ENCODE assay signal across 28 cellular contexts in the genomic region with DNA sequence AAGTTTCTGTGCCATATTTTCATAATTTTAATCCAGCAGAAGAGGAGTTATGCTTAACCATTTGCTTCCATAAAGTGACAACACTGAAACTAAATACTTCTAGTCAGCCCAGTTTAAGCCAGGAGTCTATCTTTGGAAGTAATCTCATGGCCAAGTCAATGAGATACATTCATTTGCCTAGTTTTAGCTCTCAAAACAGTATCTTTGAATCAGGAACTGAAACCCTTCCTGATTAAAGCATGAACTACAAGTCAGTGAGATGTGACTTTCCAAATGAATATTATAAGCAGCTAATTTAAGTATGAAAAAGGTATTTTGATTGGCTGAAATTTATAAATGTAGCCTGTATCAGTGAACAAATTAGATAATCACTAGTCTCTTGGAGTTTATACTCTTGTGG.
A peak's percentile ranks its signal among the peaks of the same experiment; 100 is the strongest.
DNase-seq lines count a peak whose midpoint lies in the region; ATAC-seq, FAIRE-seq and TF ChIP-seq lines count a peak whose summit lies in the region.
"Had no signal": no experiment of that assay in that cellular context is flagged by ENCODE, and none has a peak within 500 bp of the region (broad histone marks: within the 10 kb centered on the region; RNA-seq: fewer than 3 reads in every experiment).

No MANE protein-coding gene starts in this region.

- H3K36me3 ChIP-seq in keratinocyte (ENCODE audit: control insufficient read depth in 2 of 2, extremely low read depth in 1 of 2, insufficient read depth in 2 of 2, low read length in 2 of 2), result no peaks in the 10 kb centered on the region
- H3K36me3 ChIP-seq in naive thymus-derived CD4-positive, alpha-beta T cell (ENCODE audit: control insufficient read depth in 2 of 3, insufficient read depth in 3 of 3, low read length in 3 of 3), result no peaks in the 10 kb centered on the region
- H3K36me3 ChIP-seq: ascending aorta; BLaER1 treated with 17β-estradiol and CSF1 and Interleukin-3, amounts not matched to agents 10 nM and 100 nM; prostate gland; sigmoid colon; tibial nerve; WERI-Rb-1 had no signal

- H3K27ac ChIP-seq in keratinocyte (ENCODE audit: control insufficient read depth, insufficient read depth, low read length), result no peak overlapping the region
- no peak overlapping the region for H3K27ac ChIP-seq in naive thymus-derived CD4-positive, alpha-beta T cell (ENCODE audit: low read depth, low read length)
- H3K27ac ChIP-seq: ascending aorta; BLaER1 treated with 17β-estradiol and CSF1 and Interleukin-3, amounts not matched to agents 10 nM and 100 nM; prostate gland; sigmoid colon; tibial nerve; WERI-Rb-1 had no signal

- H2AFZ ChIP-seq in keratinocyte (ENCODE audit: control insufficient read depth, low read length), result peak overlapping the region; percentile 22

- no peak for TF ChIP-seq CTCF in keratinocyte (optimal IDR thresholded peaks at IDR 0.05 in 1 of 3, IDR thresholded peaks at IDR 0.05 in 1 of 3, conservative IDR thresholded peaks at IDR 0.05 in 1 of 3; ENCODE audit: extremely low read depth in 1 of 3, insufficient read depth in 2 of 3, low read length in 3 of 3)

- no peaks in the 10 kb centered on the region for H3K27me3 Mint-ChIP-seq in naive thymus-derived CD4-positive, alpha-beta T cell
- H3K27me3 Mint-ChIP-seq in activated CD4-positive, alpha-beta T cell treated with anti-CD3 and anti-CD28 coated beads, Interleukin-2, amount 10 ng/mL, durations not matched to agents 24 days and 14 days, result no peaks in the 10 kb centered on the region
- H3K27me3 Mint-ChIP-seq: activated naive CD8-positive, alpha-beta T cell had no signal

- no peaks in the 10 kb centered on the region for H3K79me2 ChIP-seq in keratinocyte (ENCODE audit: control insufficient read depth, insufficient read depth, low read length)

- no peak overlapping the region for H3K4me2 ChIP-seq in keratinocyte (ENCODE audit: control insufficient read depth, extremely low read depth, insufficient read depth, low read depth, low read length)
- H3K4me2 ChIP-seq: BLaER1 treated with 17β-estradiol and CSF1 and Interleukin-3, amounts not matched to agents 10 nM and 100 nM had no signal

- H3K27ac Mint-ChIP-seq in naive thymus-derived CD4-positive, alpha-beta T cell, result no peak overlapping the region
- no peak overlapping the region for H3K27ac Mint-ChIP-seq in activated CD4-positive, alpha-beta T cell treated with anti-CD3 and anti-CD28 coated beads, Interleukin-2, amount 10 ng/mL, durations not matched to agents 24 days and 14 days
- H3K27ac Mint-ChIP-seq: activated naive CD8-positive, alpha-beta T cell; activated T-helper 2 cell treated with anti-CD3 and anti-CD28 coated beads, Interferon-gamma antibody, Interleukin-2, Interleukin-4, amounts not matched to agents 10 μg/mL and 5 μg/mL and 100 μg/mL, durations not matched to agents 14 hours and 24 hours and 36 hours; T-helper 2 cell treated with Interferon-gamma antibody and Interleukin-4, amounts not matched to agents 5 μg/mL and 100 μg/mL, for 36 hours had no signal

- CTCF ChIA-PET in naive thymus-derived CD4-positive, alpha-beta T cell (lab: Charles Lee), result no interaction called here

- H3K4me1 ChIP-seq in keratinocyte (ENCODE audit: control insufficient read depth, extremely low read depth, insufficient read depth, low read length), result no peaks in the 10 kb centered on the region
- H3K4me1 ChIP-seq in naive thymus-derived CD4-positive, alpha-beta T cell (ENCODE audit: control insufficient read depth in 2 of 2, insufficient read depth in 2 of 2, low read length in 2 of 2), result no peaks in the 10 kb centered on the region
- H3K4me1 ChIP-seq: ascending aorta; BLaER1 treated with 17β-estradiol and CSF1 and Interleukin-3, amounts not matched to agents 10 nM and 100 nM; prostate gland; sigmoid colon; tibial nerve had no signal

- FAIRE-seq in keratinocyte (lab: Jason Lieb, UNC) (no peak), H54 (lab: Jason Lieb, UNC) (no peak)

- no peak overlapping the region for H3K9ac ChIP-seq in keratinocyte (ENCODE audit: control insufficient read depth, extremely low read depth, insufficient read depth, low read length)
- H3K9ac ChIP-seq: BLaER1 treated with 17β-estradiol and CSF1 and Interleukin-3, amounts not matched to agents 10 nM and 100 nM had no signal

- DNase-seq in keratinocyte (ENCODE audit: low read depth, low spot score) (no peak), kidney glomerular epithelial cell (lab: John Stamatoyannopoulos, UW) (no peak), H54 (ENCODE audit: insufficient read length, low spot score) (no peak)
- DNase-seq in naive thymus-derived CD4-positive, alpha-beta T cell, result no peak
- DNase-seq in activated CD4-positive, alpha-beta T cell treated with anti-CD3 and anti-CD28 coated beads, Interleukin-2, amount 10 ng/mL, durations not matched to agents 24 days and 14 days, result no peak
- DNase-seq: activated CD8-positive, alpha-beta memory T cell treated with anti-CD3 and anti-CD28 coated beads, Interleukin-2, amount 50 U/mL, for 48 hours; COR-L47; DMS79; glutamatergic neuron; H7; kidney; NCI-H2081; OCI-M1; sigmoid colon; stimulated activated CD4-positive, alpha-beta T cell treated with anti-CD3 and anti-CD28 coated beads, Interleukin-15, amount 100 ng/mL, for 24 hours; WERI-Rb-1 had no signal

- no peaks in the 10 kb centered on the region for H3K27me3 ChIP-seq in keratinocyte (ENCODE audit: control insufficient read depth, extremely low read depth, insufficient read depth, low read length)
- H3K27me3 ChIP-seq in naive thymus-derived CD4-positive, alpha-beta T cell (ENCODE audit: control insufficient read depth in 2 of 2, insufficient read depth in 2 of 2, low read length in 2 of 2), result no peaks in the 10 kb centered on the region
- H3K27me3 ChIP-seq: ascending aorta; BLaER1 treated with 17β-estradiol and CSF1 and Interleukin-3, amounts not matched to agents 10 nM and 100 nM; sigmoid colon; tibial nerve had no signal

- no peaks in the 10 kb centered on the region for H3K9me1 ChIP-seq in keratinocyte (ENCODE audit: control insufficient read depth, extremely low read depth, insufficient read depth, low read length)

- POLR2A ChIA-PET in naive thymus-derived CD4-positive, alpha-beta T cell (lab: Charles Lee), result no interaction called here

- no peak overlapping the region for H3K4me3 ChIP-seq in keratinocyte (ENCODE audit: control insufficient read depth in 2 of 3, extremely low read depth in 1 of 3, insufficient read depth in 2 of 3, low read depth in 1 of 3, low read length in 3 of 3)
- no peak overlapping the region for H3K4me3 ChIP-seq in naive thymus-derived CD4-positive, alpha-beta T cell (ENCODE audit: low read length)
- H3K4me3 ChIP-seq: ascending aorta; BLaER1 treated with 17β-estradiol and CSF1 and Interleukin-3, amounts not matched to agents 10 nM and 100 nM; lung; prostate gland; sigmoid colon; tibial nerve had no signal

- no peaks in the 10 kb centered on the region for H4K20me1 ChIP-seq in keratinocyte (ENCODE audit: control insufficient read depth, extremely low read depth, insufficient read depth, low read length)
- H4K20me1 ChIP-seq: BLaER1 treated with 17β-estradiol and CSF1 and Interleukin-3, amounts not matched to agents 10 nM and 100 nM had no signal

- TF ChIP-seq POLR2A in H54 (IDR thresholded peaks at IDR 0.05; ENCODE audit: low read depth, low read length), result no peak

- H3K36me3 Mint-ChIP-seq in naive thymus-derived CD4-positive, alpha-beta T cell, result no peaks in the 10 kb centered on the region
- no peaks in the 10 kb centered on the region for H3K36me3 Mint-ChIP-seq in activated CD4-positive, alpha-beta T cell treated with anti-CD3 and anti-CD28 coated beads, Interleukin-2, amount 10 ng/mL, durations not matched to agents 24 days and 14 days (ENCODE audit: low read depth)
- H3K36me3 Mint-ChIP-seq: activated naive CD8-positive, alpha-beta T cell had no signal

- H3K9me3 ChIP-seq in keratinocyte (ENCODE audit: control insufficient read depth, low read depth, low read length), result no peaks in the 10 kb centered on the region
- H3K9me3 ChIP-seq in naive thymus-derived CD4-positive, alpha-beta T cell (ENCODE audit: control insufficient read depth in 2 of 3, low read length in 3 of 3), result no peaks in the 10 kb centered on the region
- H3K9me3 ChIP-seq: ascending aorta; BLaER1 treated with 17β-estradiol and CSF1 and Interleukin-3, amounts not matched to agents 10 nM and 100 nM; prostate gland; sigmoid colon; tibial nerve had no signal

- no peaks in the 10 kb centered on the region for H3K9me3 Mint-ChIP-seq in naive thymus-derived CD4-positive, alpha-beta T cell
- no peaks in the 10 kb centered on the region for H3K9me3 Mint-ChIP-seq in activated CD4-positive, alpha-beta T cell treated with anti-CD3 and anti-CD28 coated beads, Interleukin-2, amount 10 ng/mL, durations not matched to agents 24 days and 14 days
- H3K9me3 Mint-ChIP-seq: activated T-helper 2 cell treated with anti-CD3 and anti-CD28 coated beads, Interferon-gamma antibody, Interleukin-2, Interleukin-4, amounts not matched to agents 10 μg/mL and 5 μg/mL and 100 μg/mL, durations not matched to agents 14 hours and 24 hours and 36 hours; T-helper 2 cell treated with Interferon-gamma antibody and Interleukin-4, amounts not matched to agents 5 μg/mL and 100 μg/mL, for 36 hours had no signal

- no peak overlapping the region for H3K4me3 Mint-ChIP-seq in naive thymus-derived CD4-positive, alpha-beta T cell
- H3K4me3 Mint-ChIP-seq in activated CD4-positive, alpha-beta T cell treated with anti-CD3 and anti-CD28 coated beads, Interleukin-2, amount 10 ng/mL, durations not matched to agents 24 days and 14 days, result no peak overlapping the region
- H3K4me3 Mint-ChIP-seq: activated naive CD8-positive, alpha-beta T cell; T-helper 2 cell treated with Interferon-gamma antibody and Interleukin-4, amounts not matched to agents 5 μg/mL and 100 μg/mL, for 36 hours had no signal

- no peaks in the 10 kb centered on the region for H3K4me1 Mint-ChIP-seq in naive thymus-derived CD4-positive, alpha-beta T cell
- H3K4me1 Mint-ChIP-seq in activated CD4-positive, alpha-beta T cell treated with anti-CD3 and anti-CD28 coated beads, Interleukin-2, amount 10 ng/mL, durations not matched to agents 24 days and 14 days, result no peaks in the 10 kb centered on the region

- dilution Hi-C loops in keratinocyte (cut with MboI; ENCODE audit: extremely low pct_ligation_motif_present, low sequenced_read_pairs), result no loop called here

- ATAC-seq in GM18511 (IDR thresholded peaks at IDR 0.05; ENCODE audit: unreplicated experiment) (peak; percentile 69), HG02623 (IDR thresholded peaks at IDR 0.05; ENCODE audit: unreplicated experiment) (peak; percentile 62), HG03103 (IDR thresholded peaks at IDR 0.05; ENCODE audit: low read depth, unreplicated experiment) (peak; percentile 76)
- no peak for ATAC-seq in naive thymus-derived CD4-positive, alpha-beta T cell
- ATAC-seq: SK-N-SH treated with all-trans-retinoic acid at 6 μM for 48 hours had no signal

- intact Hi-C loops in naive thymus-derived CD4-positive, alpha-beta T cell (cut with micrococcal nuclease), result no loop called here
- intact Hi-C loops in activated CD4-positive, alpha-beta T cell treated with anti-CD3 and anti-CD28 coated beads, Interleukin-2, amount 10 ng/mL, durations not matched to agents 24 days and 14 days (cut with micrococcal nuclease), result no loop called here
